Comparison of ENCODE assay signal across 22 cellular contexts in genomic region chr3:33803894-33804526, GRCh38. TPM values are rescaled to one million over a fixed set of nuclear protein-coding genes. Genes with fewer than 3 reads are reported as not detected.
A peak's percentile ranks its signal among the peaks of the same experiment; 100 is the strongest.
DNase-seq lines count a peak whose midpoint lies in the region; ATAC-seq and TF ChIP-seq lines count a peak whose summit lies in the region.
"Had no signal": no experiment of that assay in that cellular context is flagged by ENCODE, and none has a peak within 500 bp of the region (broad histone marks: within the 10 kb centered on the region; RNA-seq: fewer than 3 reads in every experiment).

No MANE protein-coding gene starts in this region.

- no peak for TF ChIP-seq CTCF in CD4-positive, alpha-beta T cell (IDR thresholded peaks at IDR 0.05)
- TF ChIP-seq CTCF in WTC11 (IDR thresholded peaks at IDR 0.05): no peak

- peaks cover 65% of the 10 kb centered on the region for H3K36me3 ChIP-seq in BLaER1
- H3K36me3 ChIP-seq: uterus had no signal

- POLR2A ChIA-PET in CD4-positive, alpha-beta T cell (lab: Charles Lee): no interaction called here
- POLR2A ChIA-PET in WTC11 (lab: Charles Lee): no interaction called here

- DNase-seq in CD4-positive, alpha-beta T cell: no peak
- DNase-seq in WTC11 (ENCODE audit: low spot score) (peak; percentile 30), islet precursor cell (peak; percentile 59), anterior cingulate cortex (lab: John Stamatoyannopoulos, UW) (no peak)
- DNase-seq in effector CD4-positive, alpha-beta T cell: no peak
- DNase-seq: activated CD8-positive, alpha-beta T cell treated with anti-CD3 and anti-CD28 coated beads for 36 hours; activated gamma-delta T cell; C1 segment of cervical spinal cord; kidney glomerular epithelial cell; NCI-H1436; NCI-H2107; NCI-H446; OCI-M1; retina; stimulated activated CD4-positive, alpha-beta T cell treated with anti-CD3 and anti-CD28 coated beads, Interleukin-2, amount 100 ng/mL, for 24 hours; testis; uterus had no signal

- no peaks in the 10 kb centered on the region for H3K27me3 Mint-ChIP-seq in CD4-positive, alpha-beta T cell
- no peaks in the 10 kb centered on the region for H3K27me3 Mint-ChIP-seq in WTC11 (ENCODE audit: low read depth)
- H3K27me3 Mint-ChIP-seq: activated CD8-positive, alpha-beta T cell treated with anti-CD3 and anti-CD28 coated beads for 36 hours had no signal

- peaks cover 56% of the 10 kb centered on the region for H3K36me3 Mint-ChIP-seq in CD4-positive, alpha-beta T cell (ENCODE audit: low read depth)
- peaks cover 27% of the 10 kb centered on the region for H3K36me3 Mint-ChIP-seq in WTC11

- H4K20me1 ChIP-seq in BLaER1: peaks cover 96% of the 10 kb centered on the region

- no peak overlapping the region for H3K27ac ChIP-seq in BLaER1
- no peak overlapping the region for H3K27ac ChIP-seq in CD4-positive, alpha-beta T cell (ENCODE audit: low read depth, low read length)
- H3K27ac ChIP-seq: KMS-11, testis, uterus had no signal

- 0 out of 2 replicates have a peak overlapping the region, but pooled peaks have one; percentile 25 for H3K4me3 ChIP-seq in BLaER1
- H3K4me3 ChIP-seq: smooth muscle cell, testis, uterus had no signal

- H3K4me1 ChIP-seq in BLaER1: peaks cover 26% of the 10 kb centered on the region

- H3K4me2 ChIP-seq in BLaER1: no peak overlapping the region
- H3K4me2 ChIP-seq: KMS-11, smooth muscle cell had no signal

- H3K9me3 ChIP-seq in BLaER1: peaks cover 33% of the 10 kb centered on the region
- H3K9me3 ChIP-seq in CD4-positive, alpha-beta T cell (ENCODE audit: control insufficient read depth, low read length): no peaks in the 10 kb centered on the region
- H3K9me3 ChIP-seq: testis, uterus had no signal

- CTCF ChIA-PET in CD4-positive, alpha-beta T cell (lab: Charles Lee): interaction anchor here (1.2 kb wide), 1 partner anchor 79 kb away, joined by 4 read pairs; no protein-coding TSS in a partner anchor
- CTCF ChIA-PET in WTC11 (lab: Charles Lee): no interaction called here

- H3K9ac ChIP-seq in BLaER1: no peak overlapping the region
- H3K9ac ChIP-seq: KMS-11 had no signal

- H3K27ac Mint-ChIP-seq in CD4-positive, alpha-beta T cell: no peak overlapping the region
- peak overlapping the region; percentile 87; the same call in 1 of the 2 replicates for H3K27ac Mint-ChIP-seq in WTC11
- H3K27ac Mint-ChIP-seq: activated CD8-positive, alpha-beta T cell treated with anti-CD3 and anti-CD28 coated beads for 36 hours had no signal

- intact Hi-C loops in CD4-positive, alpha-beta T cell (cut with DNase I, micrococcal nuclease): no loop called here

- ATAC-seq in CD4-positive, alpha-beta T cell (ENCODE audit: poor library complexity): no peak
- peak; percentile 77 for ATAC-seq in WTC11
- no peak for ATAC-seq in GM21423 (IDR thresholded peaks at IDR 0.05; ENCODE audit: unreplicated experiment)
- ATAC-seq: activated CD4-positive, CD25-positive, alpha-beta regulatory T cell treated with anti-CD3 and anti-CD28 coated beads, Interleukin-2, amount 50 U/mL, for 24 hours; activated CD8-positive, alpha-beta T cell treated with anti-CD3 and anti-CD28 coated beads for 36 hours had no signal

- H3K9me3 Mint-ChIP-seq in CD4-positive, alpha-beta T cell: no peaks in the 10 kb centered on the region
- H3K9me3 Mint-ChIP-seq in WTC11: peaks cover 21% of the 10 kb centered on the region
- H3K9me3 Mint-ChIP-seq: activated CD8-positive, alpha-beta T cell treated with anti-CD3 and anti-CD28 coated beads for 36 hours had no signal

- no peaks in the 10 kb centered on the region for H3K27me3 ChIP-seq in BLaER1
- no peaks in the 10 kb centered on the region for H3K27me3 ChIP-seq in CD4-positive, alpha-beta T cell (ENCODE audit: control insufficient read depth, insufficient read depth, low read length)
- H3K27me3 ChIP-seq: testis, uterus had no signal

- peaks cover 86% of the 10 kb centered on the region for H3K4me1 Mint-ChIP-seq in CD4-positive, alpha-beta T cell (ENCODE audit: low read depth)
- H3K4me1 Mint-ChIP-seq in WTC11: peaks cover 49% of the 10 kb centered on the region

- H3K4me3 Mint-ChIP-seq in CD4-positive, alpha-beta T cell: peak overlapping the region; percentile 26
- peak overlapping the region; percentile 26 for H3K4me3 Mint-ChIP-seq in WTC11
- H3K4me3 Mint-ChIP-seq: activated CD8-positive, alpha-beta T cell treated with anti-CD3 and anti-CD28 coated beads for 36 hours had no signal

TF ChIP-seq in WTC11, 78 proteins besides CTCF, POLR2A, EP300 and RAD21:
- TF ChIP-seq MLX (CRISPR knock-in tag; IDR thresholded peaks at IDR 0.05) (no peak), NFATC4 (CRISPR knock-in tag; IDR thresholded peaks at IDR 0.05) (no peak)

RNA-seq across cellular contexts. Expression of gene PDCD6IP, which starts 5.6 kb away (rescaled TPM):
- 100 to 1,000 TPM; 109 to 112 TPM for total RNA-seq in CD4-positive, alpha-beta T cell
- total RNA-seq in WTC11 (2021): 142 to 173 TPM (median 145 TPM) in 3 replicates

Comparison
In these comparisons a context has a peak if more than half of its experiments do, and no peak if none do; other contexts are left out.
1. DNase-seq: peak in WTC11 (single experiment) and islet precursor cell (single experiment); none in CD4-positive, alpha-beta T cell (0 of 10), effector CD4-positive, alpha-beta T cell (single experiment) and anterior cingulate cortex (0 of 58).